10 cellular contexts compared by ENCODE assay signal in genomic region chr1:180927348-180927747, GRCh38. TPM values are rescaled to one million over a fixed set of nuclear protein-coding genes. Genes with fewer than 3 reads are reported as not detected.
DNase-seq lines count a peak whose midpoint lies in the region; ATAC-seq and TF ChIP-seq lines count a peak whose summit lies in the region.
"Had no signal": no experiment of that assay in that cellular context is flagged by ENCODE, and none has a peak within 500 bp of the region (broad histone marks: within the 10 kb centered on the region; RNA-seq: fewer than 3 reads in every experiment).

No MANE protein-coding gene starts in this region.

- H3K36me3 ChIP-seq in left ventricle myocardium inferior: no peaks in the 10 kb centered on the region
- no peaks in the 10 kb centered on the region for H3K36me3 ChIP-seq in psoas muscle (ENCODE audit: insufficient read depth in 1 of 2, low read depth in 1 of 2)
- H3K36me3 ChIP-seq in ascending aorta: peaks cover 4 to 8% of the 10 kb centered on the region in 2 donors
- no peaks in the 10 kb centered on the region for H3K36me3 ChIP-seq in PC-3 (ENCODE audit: low read depth, low read length)

- H4K20me1 ChIP-seq in PC-3 (ENCODE audit: low read length): no peaks in the 10 kb centered on the region

- H3K79me2 ChIP-seq in PC-3 (ENCODE audit: low read length): no peaks in the 10 kb centered on the region

- TF ChIP-seq CTCF in left ventricle myocardium inferior (IDR thresholded peaks at IDR 0.05; ENCODE audit: borderline replicate concordance) (no peak), psoas muscle (IDR thresholded peaks at IDR 0.05) (no peak), ascending aorta (IDR thresholded peaks at IDR 0.05) (no peak), PC-3 (conservative IDR thresholded peaks at IDR 0.05; ENCODE audit: low read depth, low read length) (no peak)

- H3K36me3 Mint-ChIP-seq in stimulated activated effector memory CD8-positive, alpha-beta T cell treated with anti-CD3 and anti-CD28 coated beads, Interleukin-12 subunit alpha, Interleukin-12 subunit beta, amount 100 ng/mL, for 72 hours: no peaks in the 10 kb centered on the region
- H3K36me3 Mint-ChIP-seq: CD4-positive, alpha-beta memory T cell had no signal

- H3K9me3 Mint-ChIP-seq in stimulated activated effector memory CD8-positive, alpha-beta T cell treated with anti-CD3 and anti-CD28 coated beads, Interleukin-12 subunit alpha, Interleukin-12 subunit beta, amount 100 ng/mL, for 72 hours: no peaks in the 10 kb centered on the region
- H3K9me3 Mint-ChIP-seq: CD4-positive, alpha-beta memory T cell had no signal

- CTCF ChIA-PET in PC-3 (lab: Charles Lee): no interaction called here

- DNase-seq in DMS79 treated with DMSO at 0.1 percent for 48 hours (lab: John Stamatoyannopoulos, UW) (peak; percentile 75), NCI-H82 treated with DMSO at 0.1 percent for 48 hours (lab: John Stamatoyannopoulos, UW; ENCODE audit: unreplicated experiment) (peak; percentile 39), left ventricle myocardium inferior (peak; percentile 56), psoas muscle (no peak), ascending aorta (ENCODE audit: low spot score in 2 of 2) (no peak), PC-3 (no peak)
- DNase-seq in stimulated activated effector memory CD8-positive, alpha-beta T cell treated with anti-CD3 and anti-CD28 coated beads, Interleukin-12 subunit alpha, Interleukin-12 subunit beta, amount 100 ng/mL, for 72 hours (ENCODE audit: low spot score in 2 of 2): no peak
- DNase-seq: CD4-positive, alpha-beta memory T cell; HCEC 1CT had no signal

- intact Hi-C loops in left ventricle myocardium inferior (cut with micrococcal nuclease) (no loop called here), psoas muscle (cut with DNase I) (no loop called here), ascending aorta (cut with DNase I) (no loop called here), PC-3 (cut with micrococcal nuclease) (no loop called here)

- WGBS in psoas muscle, 3 donors: 23 to 29% (median 29%) methylated on average over 13 of the region's 13 CpGs

- no peaks in the 10 kb centered on the region for H3F3A ChIP-seq in PC-3 (ENCODE audit: low read length, unreplicated experiment)

- H3K4me2 ChIP-seq in PC-3 (ENCODE audit: low read length): no peak overlapping the region

- no TSS peak for BruUV-seq in PC-3 (replicated peaks; lab: Mats Ljungman, UMichigan)

- no peaks in the 10 kb centered on the region for H3K9me2 ChIP-seq in PC-3 (replicated peaks; ENCODE audit: low read length)

- H3K4me3 ChIP-seq in left ventricle myocardium inferior (peak overlapping the region; percentile 26), psoas muscle (no peak overlapping the region), ascending aorta (no peak overlapping the region), PC-3 (ENCODE audit: low read length) (no peak overlapping the region)

- H3K27me3 ChIP-seq in left ventricle myocardium inferior (ENCODE audit: low read depth) (no peaks in the 10 kb centered on the region), psoas muscle (ENCODE audit: insufficient read depth in 3 of 3, low read length in 2 of 3) (peaks cover 0 to 1% (median 0%) of the 10 kb centered on the region in 3 donors), ascending aorta (no peaks in the 10 kb centered on the region), PC-3 (ENCODE audit: low read length) (no peaks in the 10 kb centered on the region)

- peak; percentile 24 to 58 (median 38) for ATAC-seq in psoas muscle
- no peak for ATAC-seq in GM21619 (IDR thresholded peaks at IDR 0.05; ENCODE audit: unreplicated experiment)
- ATAC-seq in PC-3: no peak
- no peak for ATAC-seq in stimulated activated effector memory CD8-positive, alpha-beta T cell treated with anti-CD3 and anti-CD28 coated beads, Interleukin-12 subunit alpha, Interleukin-12 subunit beta, amount 100 ng/mL, for 72 hours

- H3K4me3 Mint-ChIP-seq in stimulated activated effector memory CD8-positive, alpha-beta T cell treated with anti-CD3 and anti-CD28 coated beads, Interleukin-12 subunit alpha, Interleukin-12 subunit beta, amount 100 ng/mL, for 72 hours: no peak overlapping the region
- H3K4me3 Mint-ChIP-seq: CD4-positive, alpha-beta memory T cell had no signal

- POLR2A ChIA-PET in PC-3 (lab: Charles Lee; ENCODE audit: unreplicated experiment): no interaction called here

- H3K27ac ChIP-seq in left ventricle myocardium inferior (replicated peaks) (peak overlapping the region; percentile 82), psoas muscle (no peak overlapping the region), ascending aorta (no peak overlapping the region), PC-3 (ENCODE audit: low read length) (no peak overlapping the region)

- no peak overlapping the region for H3K9ac ChIP-seq in PC-3 (ENCODE audit: low read length)

- H3K9me3 ChIP-seq in left ventricle myocardium inferior (replicated peaks): no peaks in the 10 kb centered on the region
- no peaks in the 10 kb centered on the region for H3K9me3 ChIP-seq in psoas muscle
- no peaks in the 10 kb centered on the region for H3K9me3 ChIP-seq in ascending aorta
- no peaks in the 10 kb centered on the region for H3K9me3 ChIP-seq in PC-3 (ENCODE audit: low read length)

- no peak overlapping the region for H2AFZ ChIP-seq in PC-3 (ENCODE audit: low read length)

- H3K27ac Mint-ChIP-seq in stimulated activated effector memory CD8-positive, alpha-beta T cell treated with anti-CD3 and anti-CD28 coated beads, Interleukin-12 subunit alpha, Interleukin-12 subunit beta, amount 100 ng/mL, for 72 hours: no peak overlapping the region
- H3K27ac Mint-ChIP-seq: CD4-positive, alpha-beta memory T cell had no signal

- no peaks in the 10 kb centered on the region for H3K4me1 Mint-ChIP-seq in stimulated activated effector memory CD8-positive, alpha-beta T cell treated with anti-CD3 and anti-CD28 coated beads, Interleukin-12 subunit alpha, Interleukin-12 subunit beta, amount 100 ng/mL, for 72 hours
- H3K4me1 Mint-ChIP-seq: CD4-positive, alpha-beta memory T cell had no signal

- H3K4me1 ChIP-seq in left ventricle myocardium inferior: peaks cover 44% of the 10 kb centered on the region
- H3K4me1 ChIP-seq in psoas muscle: peaks cover 34% of the 10 kb centered on the region
- peaks cover 0 to 14% of the 10 kb centered on the region in 2 donors for H3K4me1 ChIP-seq in ascending aorta
- H3K4me1 ChIP-seq in PC-3 (ENCODE audit: insufficient read depth, low read length): no peaks in the 10 kb centered on the region

RNA-seq across cellular contexts. Expression of gene KIAA1614, which starts 14.7 kb away (rescaled TPM):
- total RNA-seq in left ventricle myocardium inferior: 9.1 TPM
- total RNA-seq in psoas muscle: 1 to 10 TPM in 2 of 4 donors, under 1 TPM in 2; 0.84 to 1.1 (median 0.95) TPM
- 1 to 10 TPM in 1 of 3 donors, under 1 TPM in 2; 0.45 to 1.6 (median 0.47) TPM for polyA plus RNA-seq in psoas muscle
- total RNA-seq in ascending aorta: 21.9 TPM
- total RNA-seq in PC-3 (2014; rRNA removed): not detected in 2 replicates
- polyA plus RNA-seq: CD4-positive, alpha-beta memory T cell had no signal

Comparison
In these comparisons a context has a peak if more than half of its experiments do, and no peak if none do; other contexts are left out.
1. DNase-seq: peak in DMS79 treated with DMSO at 0.1 percent for 48 hours (single experiment), NCI-H82 treated with DMSO at 0.1 percent for 48 hours (single experiment) and left ventricle myocardium inferior (single experiment); none in psoas muscle (0 of 2), ascending aorta (0 of 2), PC-3 (single experiment) and stimulated activated effector memory CD8-positive, alpha-beta T cell treated with anti-CD3 and anti-CD28 coated beads, Interleukin-12 subunit alpha, Interleukin-12 subunit beta, amount 100 ng/mL, for 72 hours (0 of 2).
2. ATAC-seq: peak in psoas muscle (4 of 4); none in GM21619 (single experiment), PC-3 (single experiment) and stimulated activated effector memory CD8-positive, alpha-beta T cell treated with anti-CD3 and anti-CD28 coated beads, Interleukin-12 subunit alpha, Interleukin-12 subunit beta, amount 100 ng/mL, for 72 hours (single experiment).